ENCODE assay signal across 1 cellular context in the genomic region with DNA sequence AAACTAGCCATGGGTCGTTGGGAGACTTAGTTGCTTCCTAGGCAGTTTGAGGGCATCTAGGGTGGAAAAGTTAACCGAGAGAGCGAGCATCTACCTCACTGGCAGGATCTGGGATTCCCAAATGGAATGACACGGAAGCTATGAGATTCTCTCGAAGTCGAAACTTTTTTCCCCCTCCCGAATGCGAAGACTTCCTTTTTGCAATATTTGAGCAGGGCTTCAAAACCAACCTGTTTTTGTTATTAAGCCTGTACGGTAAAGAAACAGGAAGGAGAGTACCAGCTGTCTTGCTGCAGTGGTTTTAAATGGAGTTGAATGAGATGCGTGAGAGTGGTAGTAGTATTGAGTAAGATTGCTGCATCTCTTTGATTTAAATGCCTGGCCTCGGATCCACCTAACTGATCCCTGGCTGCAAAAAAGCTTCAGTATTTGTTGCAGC.
A peak's percentile ranks its signal among the peaks of the same experiment; 100 is the strongest.
TF ChIP-seq lines count a peak whose summit lies in the region.

No MANE protein-coding gene starts in this region.

TF ChIP-seq in HepG2, 621 proteins besides CTCF, POLR2A, EP300 and RAD21 (continued from another document and continues in another):
- TF ChIP-seq, protein P1, sequence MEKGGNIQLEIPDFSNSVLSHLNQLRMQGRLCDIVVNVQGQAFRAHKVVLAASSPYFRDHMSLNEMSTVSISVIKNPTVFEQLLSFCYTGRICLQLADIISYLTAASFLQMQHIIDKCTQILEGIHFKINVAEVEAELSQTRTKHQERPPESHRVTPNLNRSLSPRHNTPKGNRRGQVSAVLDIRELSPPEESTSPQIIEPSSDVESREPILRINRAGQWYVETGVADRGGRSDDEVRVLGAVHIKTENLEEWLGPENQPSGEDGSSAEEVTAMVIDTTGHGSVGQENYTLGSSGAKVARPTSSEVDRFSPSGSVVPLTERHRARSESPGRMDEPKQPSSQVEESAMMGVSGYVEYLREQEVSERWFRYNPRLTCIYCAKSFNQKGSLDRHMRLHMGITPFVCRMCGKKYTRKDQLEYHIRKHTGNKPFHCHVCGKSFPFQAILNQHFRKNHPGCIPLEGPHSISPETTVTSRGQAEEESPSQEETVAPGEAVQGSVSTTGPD (CRISPR knock-in tag; IDR thresholded peaks at IDR 0.05) = no peak
- TF ChIP-seq MXI1 (IDR thresholded peaks at IDR 0.05; ENCODE audit: borderline replicate concordance, low read depth, low read length) (no peak), HIVEP1 (CRISPR knock-in tag; IDR thresholded peaks at IDR 0.05) (no peak), CERS6 (CRISPR knock-in tag; IDR thresholded peaks at IDR 0.05) (no peak), ZNF34 (CRISPR knock-in tag; IDR thresholded peaks at IDR 0.05; ENCODE audit: borderline replicate concordance) (no peak), ETV5 (CRISPR knock-in tag; IDR thresholded peaks at IDR 0.05; ENCODE audit: borderline replicate concordance) (peak; percentile 16; the same call in 1 of the 2 replicates), CEBPB (IDR thresholded peaks at IDR 0.05; ENCODE audit: borderline replicate concordance, low read depth, low read length) (peak; percentile 68; the same call in 1 of the 2 replicates), GTF3A (CRISPR knock-in tag; conservative IDR thresholded peaks at IDR 0.05) (no peak), ZSCAN5A (CRISPR knock-in tag; IDR thresholded peaks at IDR 0.05; ENCODE audit: borderline replicate concordance) (no peak), ZNF713 (CRISPR knock-in tag; IDR thresholded peaks at IDR 0.05) (no peak), ZSCAN12 (CRISPR knock-in tag; IDR thresholded peaks at IDR 0.05) (no peak), BATF2 (CRISPR knock-in tag; IDR thresholded peaks at IDR 0.05) (no peak), MYNN (CRISPR knock-in tag; IDR thresholded peaks at IDR 0.05; ENCODE audit: low read depth) (no peak), ZNF775 (CRISPR knock-in tag; IDR thresholded peaks at IDR 0.05; ENCODE audit: borderline replicate concordance) (no peak), ZNF598 (CRISPR knock-in tag; IDR thresholded peaks at IDR 0.05; ENCODE audit: borderline replicate concordance) (no peak), RARA (CRISPR knock-in tag; IDR thresholded peaks at IDR 0.05) (no peak), ZFP36 (IDR thresholded peaks at IDR 0.05; ENCODE audit: borderline replicate concordance, low read depth, low read length, partially characterized antibody) (no peak), ZNF430 (CRISPR knock-in tag; IDR thresholded peaks at IDR 0.05) (0 out of 2 replicates have a peak, but pooled peaks have one; percentile 65), ZNF30 (CRISPR knock-in tag; IDR thresholded peaks at IDR 0.05) (no peak), ZNF550 (CRISPR knock-in tag; IDR thresholded peaks at IDR 0.05; ENCODE audit: borderline replicate concordance) (no peak), ISX (CRISPR knock-in tag; conservative IDR thresholded peaks at IDR 0.05) (0 out of 2 replicates have a peak, but pooled peaks have one; percentile 24), KAT7 (CRISPR knock-in tag; IDR thresholded peaks at IDR 0.05; ENCODE audit: borderline replicate concordance) (no peak), ZNF577 (CRISPR knock-in tag; IDR thresholded peaks at IDR 0.05; ENCODE audit: borderline replicate concordance, low read depth) (no peak), ZSCAN25 (CRISPR knock-in tag; IDR thresholded peaks at IDR 0.05) (no peak), ZNF841 (CRISPR knock-in tag; IDR thresholded peaks at IDR 0.05; ENCODE audit: borderline replicate concordance) (no peak), ZMYM3 (CRISPR knock-in tag; IDR thresholded peaks at IDR 0.05) (no peak), ZNF569 (CRISPR knock-in tag; IDR thresholded peaks at IDR 0.05; ENCODE audit: borderline replicate concordance) (no peak), WIZ (CRISPR knock-in tag; IDR thresholded peaks at IDR 0.05) (no peak), ZKSCAN1 (IDR thresholded peaks at IDR 0.05; ENCODE audit: low read length) (no peak), ZNF431 (CRISPR knock-in tag; IDR thresholded peaks at IDR 0.05; ENCODE audit: borderline replicate concordance, low read depth) (no peak), LRRFIP1 (CRISPR knock-in tag; conservative IDR thresholded peaks at IDR 0.05) (no peak), ZBTB8A (CRISPR knock-in tag; IDR thresholded peaks at IDR 0.05; ENCODE audit: borderline replicate concordance, low read depth) (no peak), ZNF709 (CRISPR knock-in tag; IDR thresholded peaks at IDR 0.05) (no peak), KMT2B (CRISPR knock-in tag; IDR thresholded peaks at IDR 0.05) (0 out of 2 replicates have a peak, but pooled peaks have one; percentile 10), E2F5 (CRISPR knock-in tag; conservative IDR thresholded peaks at IDR 0.05) (no peak), ZNF546 (CRISPR knock-in tag; conservative IDR thresholded peaks at IDR 0.05) (no peak), ZNF792 (CRISPR knock-in tag; IDR thresholded peaks at IDR 0.05) (no peak), PATZ1 (CRISPR knock-in tag; IDR thresholded peaks at IDR 0.05) (no peak)
- TF ChIP-seq, protein P2, sequence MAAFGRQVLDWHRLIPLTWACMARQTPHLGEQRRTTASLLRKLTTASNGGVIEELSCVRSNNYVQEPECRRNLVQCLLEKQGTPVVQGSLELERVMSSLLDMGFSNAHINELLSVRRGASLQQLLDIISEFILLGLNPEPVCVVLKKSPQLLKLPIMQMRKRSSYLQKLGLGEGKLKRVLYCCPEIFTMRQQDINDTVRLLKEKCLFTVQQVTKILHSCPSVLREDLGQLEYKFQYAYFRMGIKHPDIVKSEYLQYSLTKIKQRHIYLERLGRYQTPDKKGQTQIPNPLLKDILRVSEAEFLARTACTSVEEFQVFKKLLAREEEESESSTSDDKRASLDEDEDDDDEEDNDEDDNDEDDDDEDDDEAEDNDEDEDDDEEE (CRISPR knock-in tag; IDR thresholded peaks at IDR 0.05) = no peak
- TF ChIP-seq, protein P3, sequence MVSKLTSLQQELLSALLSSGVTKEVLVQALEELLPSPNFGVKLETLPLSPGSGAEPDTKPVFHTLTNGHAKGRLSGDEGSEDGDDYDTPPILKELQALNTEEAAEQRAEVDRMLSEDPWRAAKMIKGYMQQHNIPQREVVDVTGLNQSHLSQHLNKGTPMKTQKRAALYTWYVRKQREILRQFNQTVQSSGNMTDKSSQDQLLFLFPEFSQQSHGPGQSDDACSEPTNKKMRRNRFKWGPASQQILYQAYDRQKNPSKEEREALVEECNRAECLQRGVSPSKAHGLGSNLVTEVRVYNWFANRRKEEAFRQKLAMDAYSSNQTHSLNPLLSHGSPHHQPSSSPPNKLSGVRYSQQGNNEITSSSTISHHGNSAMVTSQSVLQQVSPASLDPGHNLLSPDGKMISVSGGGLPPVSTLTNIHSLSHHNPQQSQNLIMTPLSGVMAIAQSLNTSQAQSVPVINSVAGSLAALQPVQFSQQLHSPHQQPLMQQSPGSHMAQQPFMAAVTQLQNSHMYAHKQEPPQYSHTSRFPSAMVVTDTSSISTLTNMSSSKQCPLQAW (CRISPR knock-in tag; IDR thresholded peaks at IDR 0.05) = peak; percentile 64; the same call in 1 of the 2 replicates
- TF ChIP-seq, protein P4, sequence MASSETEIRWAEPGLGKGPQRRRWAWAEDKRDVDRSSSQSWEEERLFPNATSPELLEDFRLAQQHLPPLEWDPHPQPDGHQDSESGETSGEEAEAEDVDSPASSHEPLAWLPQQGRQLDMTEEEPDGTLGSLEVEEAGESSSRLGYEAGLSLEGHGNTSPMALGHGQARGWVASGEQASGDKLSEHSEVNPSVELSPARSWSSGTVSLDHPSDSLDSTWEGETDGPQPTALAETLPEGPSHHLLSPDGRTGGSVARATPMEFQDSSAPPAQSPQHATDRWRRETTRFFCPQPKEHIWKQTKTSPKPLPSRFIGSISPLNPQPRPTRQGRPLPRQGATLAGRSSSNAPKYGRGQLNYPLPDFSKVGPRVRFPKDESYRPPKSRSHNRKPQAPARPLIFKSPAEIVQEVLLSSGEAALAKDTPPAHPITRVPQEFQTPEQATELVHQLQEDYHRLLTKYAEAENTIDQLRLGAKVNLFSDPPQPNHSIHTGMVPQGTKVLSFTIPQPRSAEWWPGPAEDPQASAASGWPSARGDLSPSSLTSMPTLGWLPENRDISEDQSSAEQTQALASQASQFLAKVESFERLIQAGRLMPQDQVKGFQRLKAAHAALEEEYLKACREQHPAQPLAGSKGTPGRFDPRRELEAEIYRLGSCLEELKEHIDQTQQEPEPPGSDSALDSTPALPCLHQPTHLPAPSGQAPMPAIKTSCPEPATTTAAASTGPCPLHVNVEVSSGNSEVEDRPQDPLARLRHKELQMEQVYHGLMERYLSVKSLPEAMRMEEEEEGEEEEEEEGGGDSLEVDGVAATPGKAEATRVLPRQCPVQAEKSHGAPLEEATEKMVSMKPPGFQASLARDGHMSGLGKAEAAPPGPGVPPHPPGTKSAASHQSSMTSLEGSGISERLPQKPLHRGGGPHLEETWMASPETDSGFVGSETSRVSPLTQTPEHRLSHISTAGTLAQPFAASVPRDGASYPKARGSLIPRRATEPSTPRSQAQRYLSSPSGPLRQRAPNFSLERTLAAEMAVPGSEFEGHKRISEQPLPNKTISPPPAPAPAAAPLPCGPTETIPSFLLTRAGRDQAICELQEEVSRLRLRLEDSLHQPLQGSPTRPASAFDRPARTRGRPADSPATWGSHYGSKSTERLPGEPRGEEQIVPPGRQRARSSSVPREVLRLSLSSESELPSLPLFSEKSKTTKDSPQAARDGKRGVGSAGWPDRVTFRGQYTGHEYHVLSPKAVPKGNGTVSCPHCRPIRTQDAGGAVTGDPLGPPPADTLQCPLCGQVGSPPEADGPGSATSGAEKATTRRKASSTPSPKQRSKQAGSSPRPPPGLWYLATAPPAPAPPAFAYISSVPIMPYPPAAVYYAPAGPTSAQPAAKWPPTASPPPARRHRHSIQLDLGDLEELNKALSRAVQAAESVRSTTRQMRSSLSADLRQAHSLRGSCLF (CRISPR knock-in tag; IDR thresholded peaks at IDR 0.05; ENCODE audit: borderline replicate concordance) = no peak
- TF ChIP-seq, protein P5, sequence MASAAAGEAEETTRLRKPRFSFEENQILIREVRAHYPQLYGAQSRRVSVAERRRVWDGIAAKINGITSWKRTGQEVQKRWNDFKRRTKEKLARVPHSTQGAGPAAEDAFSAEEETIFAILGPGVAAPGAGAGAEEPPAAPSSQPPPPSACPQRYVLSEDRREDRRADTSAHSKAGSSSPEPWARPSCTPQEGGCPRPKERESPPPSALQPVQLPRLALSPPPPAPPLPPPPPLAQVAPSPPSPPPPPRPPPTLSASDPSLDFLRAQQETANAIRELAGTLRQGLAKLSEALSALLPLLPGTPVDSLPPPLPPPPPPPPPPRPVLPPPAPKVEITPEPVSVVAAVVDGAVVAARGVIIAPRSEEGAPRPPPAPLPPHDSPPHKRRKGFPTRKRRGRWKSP (CRISPR knock-in tag; IDR thresholded peaks at IDR 0.05) = 0 out of 2 replicates have a peak, but pooled peaks have one; percentile 29
